ENCODE assay signal across 1 cellular context in genomic region chr1:173554089-173554488, GRCh38.
TF ChIP-seq lines count a peak whose summit lies in the region.

No MANE protein-coding gene starts in this region.

TF ChIP-seq in K562, 482 proteins besides CTCF, POLR2A, EP300 and RAD21 (continued from another document and continues in another):
- 0 out of 2 replicates have a peak, but pooled peaks have one; percentile 51 for TF ChIP-seq ERF (CRISPR knock-in tag; IDR thresholded peaks at IDR 0.05)
- no peak for TF ChIP-seq ZNF780A (CRISPR knock-in tag; IDR thresholded peaks at IDR 0.05)
- no peak for TF ChIP-seq BRF2 (IDR thresholded peaks at IDR 0.05; ENCODE audit: borderline replicate concordance, insufficient read depth, insufficient read length)
- no peak for TF ChIP-seq ETV5 (CRISPR knock-in tag; IDR thresholded peaks at IDR 0.05; ENCODE audit: low read depth)
- TF ChIP-seq REST (CRISPR knock-in tag; IDR thresholded peaks at IDR 0.05; ENCODE audit: low read depth), result no peak
- TF ChIP-seq PRDM10 (IDR thresholded peaks at IDR 0.05; ENCODE audit: partially characterized antibody), result no peak
- TF ChIP-seq SMAD3 (CRISPR knock-in tag; conservative IDR thresholded peaks at IDR 0.05), result no peak
- TF ChIP-seq ATF2 (CRISPR knock-in tag; IDR thresholded peaks at IDR 0.05), result no peak
- TF ChIP-seq ZNF347 (CRISPR knock-in tag; IDR thresholded peaks at IDR 0.05; ENCODE audit: low read depth), result no peak
- no peak for TF ChIP-seq KHSRP (IDR thresholded peaks at IDR 0.05)
- no peak for TF ChIP-seq ZBED1 (IDR thresholded peaks at IDR 0.05)
- no peak for TF ChIP-seq NFIC (IDR thresholded peaks at IDR 0.05)
- TF ChIP-seq E4F1 (CRISPR knock-in tag; IDR thresholded peaks at IDR 0.05; ENCODE audit: borderline replicate concordance), result no peak
- no peak for TF ChIP-seq KLF13 (tag; IDR thresholded peaks at IDR 0.05; ENCODE audit: borderline replicate concordance, low read depth)
- no peak for TF ChIP-seq ZNF696 (CRISPR knock-in tag; conservative IDR thresholded peaks at IDR 0.05)
- TF ChIP-seq TEAD4 (IDR thresholded peaks at IDR 0.05; ENCODE audit: low read length), result 0 out of 2 replicates have a peak, but pooled peaks have one; percentile 15
- TF ChIP-seq TEAD4 (CRISPR knock-in tag; IDR thresholded peaks at IDR 0.05; ENCODE audit: borderline replicate concordance), result no peak
- TF ChIP-seq ELF2 (CRISPR knock-in tag; IDR thresholded peaks at IDR 0.05), result no peak
- TF ChIP-seq ZNF3 (CRISPR knock-in tag; IDR thresholded peaks at IDR 0.05), result no peak
- TF ChIP-seq RNF2 (IDR thresholded peaks at IDR 0.05), result no peak
- TF ChIP-seq ATF3 (IDR thresholded peaks at IDR 0.05), result no peak
- TF ChIP-seq ATF3 (CRISPR knock-in tag; conservative IDR thresholded peaks at IDR 0.05), result no peak
- TF ChIP-seq PURB (CRISPR knock-in tag; IDR thresholded peaks at IDR 0.05; ENCODE audit: low read depth), result no peak
- TF ChIP-seq PTRF (tag; IDR thresholded peaks at IDR 0.05), result no peak
- no peak for TF ChIP-seq ZMIZ1 (IDR thresholded peaks at IDR 0.05; ENCODE audit: low read depth in 2 of 2, low read length in 2 of 2)
- TF ChIP-seq BDP1 (IDR thresholded peaks at IDR 0.05; ENCODE audit: insufficient read depth, insufficient read length), result no peak
- 0 out of 2 replicates have a peak, but pooled peaks have one; percentile 1 for TF ChIP-seq ELF4 (CRISPR knock-in tag; IDR thresholded peaks at IDR 0.05)
- no peak for TF ChIP-seq ZNF583 (CRISPR knock-in tag; IDR thresholded peaks at IDR 0.05)
- TF ChIP-seq MTF1 (CRISPR knock-in tag; IDR thresholded peaks at IDR 0.05; ENCODE audit: borderline replicate concordance), result no peak
- peak; percentile 42 for TF ChIP-seq CEBPB (tag; IDR thresholded peaks at IDR 0.05)
- TF ChIP-seq RBM39 (optimal IDR thresholded peaks at IDR 0.05; ENCODE audit: low read depth, low read length), result no peak
- no peak for TF ChIP-seq TGIF2 (CRISPR knock-in tag; IDR thresholded peaks at IDR 0.05)
- peak; percentile 48; the same call in 1 of the 2 replicates for TF ChIP-seq VEZF1 (CRISPR knock-in tag; IDR thresholded peaks at IDR 0.05)
- no peak for TF ChIP-seq MAX (CRISPR knock-in tag; IDR thresholded peaks at IDR 0.05)
- TF ChIP-seq MYC (IDR thresholded peaks at IDR 0.05; ENCODE audit: low read depth, low read length), result peak; percentile 34; the same call in 1 of the 2 replicates
- TF ChIP-seq MYC (CRISPR knock-in tag; IDR thresholded peaks at IDR 0.05; ENCODE audit: borderline replicate concordance, low read depth), result no peak
